8 cellular contexts compared by ENCODE assay signal in the genomic region with DNA sequence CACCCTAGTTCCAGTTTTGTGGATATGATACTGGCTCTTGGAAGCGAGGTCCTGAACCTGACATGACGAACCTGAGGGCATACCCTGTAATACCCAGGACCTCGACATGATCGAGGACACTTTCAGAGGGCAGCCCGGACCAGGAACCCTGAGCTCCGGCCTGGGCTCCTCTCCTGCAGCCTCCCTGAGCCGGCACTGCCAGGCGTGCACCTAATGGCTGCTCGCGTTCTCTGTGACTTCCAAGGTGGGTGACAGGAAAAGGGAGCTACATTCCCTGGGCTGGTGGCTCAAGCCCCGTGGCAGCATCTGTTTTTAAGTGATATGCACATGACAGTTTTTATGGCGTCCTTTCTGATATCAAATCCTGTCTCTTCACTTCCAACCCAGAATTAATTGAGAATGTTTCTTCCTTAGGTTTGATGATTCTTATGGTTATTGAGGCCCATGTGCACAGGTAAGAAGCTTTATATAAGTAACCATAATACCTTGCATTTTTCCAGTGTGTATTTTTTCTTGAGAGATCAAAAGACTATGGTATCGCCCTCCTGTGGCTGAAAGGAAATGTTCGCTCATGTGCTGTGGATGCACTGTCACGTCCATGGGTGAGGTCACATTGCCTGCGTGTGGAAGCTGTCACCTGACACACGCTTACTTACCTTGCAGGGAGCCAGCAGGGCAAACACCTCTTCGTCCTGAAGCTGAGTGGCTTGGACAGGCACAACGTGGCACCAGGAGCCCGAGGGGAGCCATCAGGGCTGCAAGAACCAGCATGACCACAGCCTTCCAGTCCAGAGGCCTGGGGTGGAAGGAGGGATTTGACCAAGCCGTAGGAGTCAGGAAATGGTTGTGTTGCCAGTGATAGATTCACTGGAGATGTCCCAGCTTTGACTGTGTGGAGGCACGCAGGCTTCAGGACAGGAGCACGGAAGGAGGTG.
DNase-seq lines count a peak whose midpoint lies in the region; ATAC-seq and TF ChIP-seq lines count a peak whose summit lies in the region.

No MANE protein-coding gene starts in this region.

- no peaks in the 10 kb centered on the region for H3K79me2 ChIP-seq in Loucy (ENCODE audit: insufficient read depth, low read length)

- no peak for ATAC-seq in GM21390 (IDR thresholded peaks at IDR 0.05; ENCODE audit: unreplicated experiment)
- no peak for ATAC-seq in GM21447 (IDR thresholded peaks at IDR 0.05; ENCODE audit: unreplicated experiment)

- H3K9me2 ChIP-seq in Loucy (replicated peaks; ENCODE audit: low read depth, low read length) = no peaks in the 10 kb centered on the region

- no peaks in the 10 kb centered on the region for H3K9me3 Mint-ChIP-seq in activated CD4-positive, alpha-beta T cell treated with anti-CD3 and anti-CD28 coated beads, Interleukin-2, amount 10 ng/mL, durations not matched to agents 7 days and 5 days

- no peak overlapping the region for H3K4me3 Mint-ChIP-seq in activated CD4-positive, alpha-beta T cell treated with anti-CD3 and anti-CD28 coated beads, Interleukin-2, amount 10 ng/mL, durations not matched to agents 7 days and 5 days

- no peak overlapping the region for H3K9ac ChIP-seq in Loucy (ENCODE audit: low read depth, low read length, poor library complexity, severe bottlenecking)

- POLR2A ChIA-PET in activated CD4-positive, alpha-beta T cell treated with anti-CD3 and anti-CD28 coated beads, Interleukin-2, amount 10 ng/mL, durations not matched to agents 7 days and 5 days (lab: Charles Lee) = no interaction called here

- no peaks in the 10 kb centered on the region for H3F3A ChIP-seq in Loucy (ENCODE audit: low read depth)

- no peaks in the 10 kb centered on the region for H3K36me3 Mint-ChIP-seq in activated CD4-positive, alpha-beta T cell treated with anti-CD3 and anti-CD28 coated beads, Interleukin-2, amount 10 ng/mL, durations not matched to agents 7 days and 5 days (ENCODE audit: low read depth)

- no peaks in the 10 kb centered on the region for H3K9me3 ChIP-seq in Loucy (ENCODE audit: insufficient read depth, low read depth, low read length)

- H3K27me3 Mint-ChIP-seq in activated CD4-positive, alpha-beta T cell treated with anti-CD3 and anti-CD28 coated beads, Interleukin-2, amount 10 ng/mL, durations not matched to agents 7 days and 5 days = no peaks in the 10 kb centered on the region

- no peak overlapping the region for H3K4me3 ChIP-seq in Loucy (ENCODE audit: low read length, poor library complexity, severe bottlenecking)

- no peak overlapping the region for H3K27ac ChIP-seq in VCaP

- no peaks in the 10 kb centered on the region for H3K27me3 ChIP-seq in Loucy (ENCODE audit: insufficient read depth, low read length, poor library complexity, severe bottlenecking)

- no peak overlapping the region for H3K27ac Mint-ChIP-seq in activated CD4-positive, alpha-beta T cell treated with anti-CD3 and anti-CD28 coated beads, Interleukin-2, amount 10 ng/mL, durations not matched to agents 7 days and 5 days

- H3K36me3 ChIP-seq in Loucy (ENCODE audit: insufficient read depth, low read length) = no peaks in the 10 kb centered on the region

- H3K4me1 ChIP-seq in Loucy (ENCODE audit: insufficient read depth, low read length, poor library complexity, severe bottlenecking) = peaks cover 18% of the 10 kb centered on the region

- TF ChIP-seq CTCF in Loucy (conservative IDR thresholded peaks at IDR 0.05; ENCODE audit: low read length) (peak; percentile 76), VCaP (conservative IDR thresholded peaks at IDR 0.05) (peak; percentile 68)

- H3K4me1 Mint-ChIP-seq in activated CD4-positive, alpha-beta T cell treated with anti-CD3 and anti-CD28 coated beads, Interleukin-2, amount 10 ng/mL, durations not matched to agents 7 days and 5 days = no peaks in the 10 kb centered on the region

- DNase-seq in activated CD4-positive, alpha-beta T cell treated with anti-CD3 and anti-CD28 coated beads, Interleukin-2, amount 10 ng/mL, durations not matched to agents 7 days and 5 days = peak; percentile 24
- DNase-seq in activated CD4-positive, alpha-beta T cell treated with anti-CD3 and anti-CD28 coated beads for 1 hour = no peak
- DNase-seq in renal cortical epithelial cell (ENCODE audit: low read depth) (peak; percentile 3), NCI-H226 (no peak)

- H4K20me1 ChIP-seq in Loucy (ENCODE audit: insufficient read depth, low read length, poor library complexity, severe bottlenecking) = no peaks in the 10 kb centered on the region

- CTCF ChIA-PET in activated CD4-positive, alpha-beta T cell treated with anti-CD3 and anti-CD28 coated beads, Interleukin-2, amount 10 ng/mL, durations not matched to agents 7 days and 5 days (lab: Charles Lee) = interaction anchor here (0.6 kb wide), 1 partner anchor 143 kb away, joined by 3 read pairs; no protein-coding TSS in a partner anchor

- 0 out of 2 replicates have a peak overlapping the region, but pooled peaks have one; percentile 11 for H2AFZ ChIP-seq in Loucy (ENCODE audit: low read length)

- no peak overlapping the region for H3K4me2 ChIP-seq in Loucy (ENCODE audit: low read depth, low read length, poor library complexity, severe bottlenecking)

Comparison
In these comparisons a context has a peak if more than half of its experiments do, and no peak if none do; other contexts are left out.
1. DNase-seq: peak in activated CD4-positive, alpha-beta T cell treated with anti-CD3 and anti-CD28 coated beads, Interleukin-2, amount 10 ng/mL, durations not matched to agents 7 days and 5 days (single experiment) and renal cortical epithelial cell (single experiment); none in activated CD4-positive, alpha-beta T cell treated with anti-CD3 and anti-CD28 coated beads for 1 hour (single experiment) and NCI-H226 (single experiment).